13 cellular contexts compared by ENCODE assay signal in the genomic region with DNA sequence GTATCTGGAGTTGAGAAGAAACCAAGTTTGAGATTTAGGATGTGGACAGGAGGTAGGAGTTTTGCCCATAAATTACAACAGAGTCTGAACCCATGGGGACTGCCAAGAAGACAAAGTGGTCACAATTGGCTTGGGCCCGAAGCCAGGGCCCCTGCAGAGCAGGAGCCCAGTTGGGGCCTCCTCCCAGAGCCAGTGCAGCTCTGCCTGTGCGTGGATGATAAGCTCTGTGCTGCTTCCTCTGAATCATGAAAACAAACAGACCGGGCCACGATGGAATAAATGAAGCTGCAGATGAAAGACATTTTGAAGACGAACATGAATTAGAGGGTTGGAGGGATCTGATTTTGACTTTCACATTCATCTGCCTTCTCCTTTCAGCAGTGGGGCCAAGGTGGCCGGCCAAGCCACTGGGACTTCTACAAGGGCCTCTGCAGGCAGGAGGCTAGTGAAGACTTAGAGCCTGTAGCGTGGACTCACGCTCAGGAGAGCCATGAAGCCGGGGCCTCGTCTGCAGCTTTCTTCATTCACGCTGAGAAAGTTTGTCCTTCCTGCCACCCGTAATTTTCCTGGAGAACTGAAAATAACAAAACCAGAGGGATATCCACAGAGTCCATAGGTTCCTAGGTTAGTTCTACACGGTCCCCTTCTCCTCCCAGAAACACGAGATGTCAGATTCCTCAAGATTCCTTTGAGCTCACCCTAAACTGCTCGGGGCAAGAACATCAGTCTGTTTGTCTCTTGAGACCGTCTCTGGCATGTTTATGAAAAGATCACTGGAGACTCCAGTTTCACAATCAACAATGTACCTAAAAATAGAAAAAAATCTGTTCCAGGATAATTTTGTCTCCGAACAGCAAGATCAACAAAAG.
DNase-seq lines count a peak whose midpoint lies in the region; ATAC-seq and TF ChIP-seq lines count a peak whose summit lies in the region.
"Had no signal": no experiment of that assay in that cellular context is flagged by ENCODE, and none has a peak within 500 bp of the region (broad histone marks: within the 10 kb centered on the region; RNA-seq: fewer than 3 reads in every experiment).

No MANE protein-coding gene starts in this region.

- H3K4me3 ChIP-seq in tibial artery, result no peak overlapping the region
- H3K4me3 ChIP-seq in spleen, result no peak overlapping the region

- DNase-seq in NCI-H1092 treated with DMSO at 0.1 percent for 48 hours (lab: John Stamatoyannopoulos, UW) (peak; percentile 4), NCI-H1092 (lab: John Stamatoyannopoulos, UW) (no peak), astrocyte of the hippocampus (ENCODE audit: low read depth, low spot score) (peak; percentile 42), left cardiac atrium (peak; percentile 74), tibial artery (peak in 1 of 2 donors; percentile 33), spleen (no peak)
- DNase-seq in stimulated activated CD4-positive, alpha-beta T cell treated with anti-CD3 and anti-CD28 coated beads, Interleukin-1b, Interleukin-23, amount 100 ng/mL, for 48 hours, result no peak
- DNase-seq: activated CD4-positive, CD25-positive, alpha-beta regulatory T cell; activated effector memory CD4-positive, alpha-beta T cell treated with Interleukin-2 at 50 U/mL for 16 hours; effector CD4-positive, alpha-beta T cell; NCI-H1436 treated with DMSO at 0.1 percent for 48 hours had no signal

- H3K27ac ChIP-seq in tibial artery (peak overlapping the region; percentile 7 to 47), spleen (peak overlapping the region in 3 of 8 donors; percentile 8 to 39 (median 15))
- H3K27ac ChIP-seq: 22Rv1 had no signal

- peaks cover 0 to 23% (median 11%) of the 10 kb centered on the region in 4 donors for H3K4me1 ChIP-seq in tibial artery
- H3K4me1 ChIP-seq in spleen, result peaks cover 0 to 7% (median 0%) of the 10 kb centered on the region in 6 donors

- WGBS in spleen, 5 donors, result 50 to 64% (median 56%) methylated on average over 17 of the region's 17 CpGs

- H3K9me3 ChIP-seq in tibial artery (no peaks in the 10 kb centered on the region), spleen (no peaks in the 10 kb centered on the region)

- no peaks in the 10 kb centered on the region for H3K27me3 ChIP-seq in tibial artery
- H3K27me3 ChIP-seq in spleen (replicated peaks in 1 of 7), result peaks cover 0 to 12% (median 0%) of the 10 kb centered on the region in 7 donors

- ATAC-seq in left cardiac atrium (peak; percentile 78 to 79), GM19035 (IDR thresholded peaks at IDR 0.05; ENCODE audit: unreplicated experiment) (no peak)

- intact Hi-C loops in left cardiac atrium (cut with DNase I) (loop anchor here (2.0 to 5.0 kb wide), 2 partner anchors 469 to 470 kb away; no protein-coding TSS in a partner anchor), tibial artery (cut with DNase I; ENCODE audit: low total_unique reads) (no loop called here), spleen (cut with DNase I; ENCODE audit: low total_unique reads) (no loop called here)

- no peak for TF ChIP-seq POLR2A in spleen (IDR thresholded peaks at IDR 0.05)

- TF ChIP-seq CTCF in tibial artery (IDR thresholded peaks at IDR 0.05) (no peak), spleen (IDR thresholded peaks at IDR 0.05 in 8 of 11, conservative IDR thresholded peaks at IDR 0.05 in 3 of 11) (no peak)

- H3K36me3 ChIP-seq in tibial artery (no peaks in the 10 kb centered on the region), spleen (no peaks in the 10 kb centered on the region)

Comparison
In these comparisons a context has a peak if more than half of its experiments do, and no peak if none do; other contexts are left out.
1. DNase-seq: peak in NCI-H1092 treated with DMSO at 0.1 percent for 48 hours (single experiment), astrocyte of the hippocampus (single experiment) and left cardiac atrium (single experiment); none in NCI-H1092 (single experiment), stimulated activated CD4-positive, alpha-beta T cell treated with anti-CD3 and anti-CD28 coated beads, Interleukin-1b, Interleukin-23, amount 100 ng/mL, for 48 hours (single experiment) and spleen (single experiment).
2. intact Hi-C loops: an anchor here in left cardiac atrium (2.0 to 5.0 kb wide); none called in tibial artery and spleen.